ENCODE assay signal across 26 cellular contexts in genomic region chr17:77657821-77658220, GRCh38.
"Had no signal": no experiment of that assay in that cellular context is flagged by ENCODE, and none has a peak within 500 bp of the region (broad histone marks: within the 10 kb centered on the region; RNA-seq: fewer than 3 reads in every experiment).

No MANE protein-coding gene starts in this region.

- H3K4me1 Mint-ChIP-seq: activated naive CD4-positive, alpha-beta T cell treated with anti-CD3 and anti-CD28 coated beads, Interleukin-2, amount 50 U/mL, for 24 hours; activated naive CD8-positive, alpha-beta T cell treated with anti-CD3 and anti-CD28 coated beads, Interleukin-2, amount 50 U/mL, for 24 hours; nephron had no signal

- H3K27ac Mint-ChIP-seq: activated naive CD4-positive, alpha-beta T cell treated with anti-CD3 and anti-CD28 coated beads, Interleukin-2, amount 50 U/mL, for 24 hours; activated naive CD8-positive, alpha-beta T cell treated with anti-CD3 and anti-CD28 coated beads, Interleukin-2, amount 50 U/mL, for 24 hours; activated T-helper 1 cell treated with anti-CD3 and anti-CD28 coated beads, Interleukin-12 subunit alpha, Interleukin-12 subunit beta, Interleukin-2, Interleukin-4 antibody, amounts not matched to agents 30 ng/mL and 10 ng/mL and 1 ng/mL, durations not matched to agents 14 hours and 24 hours and 36 hours; nephron had no signal

- H3K4me2 ChIP-seq: hepatocyte had no signal

- DNase-seq: activated CD4-positive, alpha-beta T cell treated with anti-CD3 and anti-CD28 coated beads for 48 hours; activated CD4-positive, alpha-beta T cell treated with anti-CD3 and anti-CD28 coated beads, Interleukin-2, amount 50 U/mL, for 48 hours; activated CD8-positive, alpha-beta memory T cell treated with anti-CD3 and anti-CD28 coated beads, Interleukin-2, amount 50 U/mL, for 4 hours; activated gamma-delta T cell treated with Interleukin-2 at 50 U/mL for 16 hours; activated naive CD8-positive, alpha-beta T cell treated with anti-CD3 and anti-CD28 coated beads, Interleukin-2, amount 50 U/mL, for 24 hours; activated T-cell treated with anti-CD3 and anti-CD28 coated beads, Interleukin-2, amount 50 U/mL, for 1 hour; central memory CD4-positive, alpha-beta T cell; colonic mucosa; effector memory CD4-positive, alpha-beta T cell; erythroblast; gastrocnemius medialis; left colon; mammary epithelial cell; right cardiac atrium; stimulated activated naive CD4-positive, alpha-beta T cell treated with Interleukin-2 at 50 U/mL for 16 hours; T1000; testis; transverse colon had no signal

- H3K27me3 ChIP-seq: colonic mucosa, testis had no signal

- H3K9me3 ChIP-seq: colonic mucosa, gastrocnemius medialis, testis, transverse colon had no signal

- ATAC-seq: activated CD4-positive, CD25-positive, alpha-beta regulatory T cell treated with anti-CD3 and anti-CD28 coated beads, Interleukin-2, amount 50 U/mL, for 24 hours; activated naive CD8-positive, alpha-beta T cell treated with anti-CD3 and anti-CD28 coated beads, Interleukin-2, amount 50 U/mL, for 24 hours; gastrocnemius medialis; right cardiac atrium had no signal

- H3K4me1 ChIP-seq: breast epithelium, colonic mucosa, gastrocnemius medialis, spleen, testis, transverse colon had no signal

- H3K4me3 ChIP-seq: breast epithelium, colonic mucosa, hepatocyte, spleen, testis, transverse colon had no signal

- H3K79me2 ChIP-seq: hepatocyte had no signal

- H2AFZ ChIP-seq: hepatocyte had no signal

- H3K27me3 Mint-ChIP-seq: activated naive CD4-positive, alpha-beta T cell treated with anti-CD3 and anti-CD28 coated beads, Interleukin-2, amount 50 U/mL, for 24 hours had no signal

- H3K4me3 Mint-ChIP-seq: activated naive CD4-positive, alpha-beta T cell treated with anti-CD3 and anti-CD28 coated beads, Interleukin-2, amount 50 U/mL, for 24 hours; activated naive CD8-positive, alpha-beta T cell treated with anti-CD3 and anti-CD28 coated beads, Interleukin-2, amount 50 U/mL, for 24 hours; activated T-helper 1 cell treated with anti-CD3 and anti-CD28 coated beads, Interleukin-12 subunit alpha, Interleukin-12 subunit beta, Interleukin-2, Interleukin-4 antibody, amounts not matched to agents 30 ng/mL and 10 ng/mL and 1 ng/mL, durations not matched to agents 14 hours and 24 hours and 36 hours; nephron had no signal

- H3K9me3 Mint-ChIP-seq: activated naive CD8-positive, alpha-beta T cell treated with anti-CD3 and anti-CD28 coated beads, Interleukin-2, amount 50 U/mL, for 24 hours; activated T-helper 1 cell treated with anti-CD3 and anti-CD28 coated beads, Interleukin-12 subunit alpha, Interleukin-12 subunit beta, Interleukin-2, Interleukin-4 antibody, amounts not matched to agents 30 ng/mL and 10 ng/mL and 1 ng/mL, durations not matched to agents 14 hours and 24 hours and 36 hours had no signal

- H3K36me3 Mint-ChIP-seq: activated naive CD4-positive, alpha-beta T cell treated with anti-CD3 and anti-CD28 coated beads, Interleukin-2, amount 50 U/mL, for 24 hours had no signal

- H3K36me3 ChIP-seq: breast epithelium, colonic mucosa, gastrocnemius medialis, spleen, transverse colon, WERI-Rb-1 had no signal
